In genomic region chr7:12895296-12895695, GRCh38 we compare ENCODE assay signal across 22 cellular contexts.
DNase-seq lines count a peak whose midpoint lies in the region; ATAC-seq, FAIRE-seq and TF ChIP-seq lines count a peak whose summit lies in the region.
"Had no signal": no experiment of that assay in that cellular context is flagged by ENCODE, and none has a peak within 500 bp of the region (broad histone marks: within the 10 kb centered on the region; RNA-seq: fewer than 3 reads in every experiment).

No MANE protein-coding gene starts in this region.

- POLR2A ChIA-PET in BJ (lab: Charles Lee) = interaction anchor here (0.6 kb wide), 1 partner anchor 49 kb away, joined by 14 read pairs; no protein-coding TSS in a partner anchor

- 68 to 77% methylated on average over 3 of the region's 3 CpGs for WGBS in gastroesophageal sphincter (ENCODE audit: low coverage in 1 of 2), 2 donors

- no peak for TF ChIP-seq EP300 in gastroesophageal sphincter (IDR thresholded peaks at IDR 0.05)

- CTCF ChIA-PET in BJ (lab: Yijun Ruan, JAX) = interaction anchor here (0.7 to 1.4 kb wide), 4 partner anchors 9 to 209 kb away, joined by 3 to 6 read pairs (median 3); no protein-coding TSS in a partner anchor

- no peaks in the 10 kb centered on the region for H3K36me3 ChIP-seq in BJ (ENCODE audit: control insufficient read depth, insufficient read depth, low read length)
- no peaks in the 10 kb centered on the region for H3K36me3 ChIP-seq in gastroesophageal sphincter
- H3K36me3 ChIP-seq: BLaER1, Peyer's patch, SJSA1 had no signal

- H3K27ac ChIP-seq in gastroesophageal sphincter = no peak overlapping the region
- H3K27ac ChIP-seq: BLaER1, Peyer's patch, SJSA1 had no signal

- DNase-seq in BJ (ENCODE audit: low read depth) (peak; percentile 43), H54 (ENCODE audit: insufficient read length, low spot score) (no peak), fibroblast of gingiva (ENCODE audit: low read depth) (peak; percentile 82), pons (ENCODE audit: low spot score) (peak; percentile 4), superior temporal gyrus (ENCODE audit: extremely low spot score) (no peak)
- DNase-seq: ACHN; CD4-positive, alpha-beta memory T cell; DMS153; GF-D8; H7; KG1; NCI-H1417 treated with DMSO at 0.1 percent for 48 hours; NCI-H1930; NCI-H446; NCI-H526 treated with DMSO at 0.1 percent for 48 hours; Peyer's patch had no signal

- H3K4me1 ChIP-seq in gastroesophageal sphincter = peaks cover 0 to 9% (median 2%) of the 10 kb centered on the region in 3 donors
- H3K4me1 ChIP-seq: BLaER1, Peyer's patch, SJSA1 had no signal

- H3K9me3 ChIP-seq in gastroesophageal sphincter = no peaks in the 10 kb centered on the region
- H3K9me3 ChIP-seq: BLaER1, Peyer's patch, SJSA1 had no signal

- ATAC-seq in GM21381 (IDR thresholded peaks at IDR 0.05; ENCODE audit: unreplicated experiment) (no peak), gastroesophageal sphincter (no peak)

- peak; percentile 36 for FAIRE-seq in H54 (lab: Jason Lieb, UNC)
- FAIRE-seq: GM12892, GM18507 had no signal

- H3K27me3 ChIP-seq in BJ (ENCODE audit: control insufficient read depth, insufficient read depth, low read length) (no peaks in the 10 kb centered on the region), gastroesophageal sphincter (no peaks in the 10 kb centered on the region)
- H3K27me3 ChIP-seq: BLaER1, Peyer's patch, SJSA1 had no signal

- TF ChIP-seq CTCF in BJ (IDR thresholded peaks at IDR 0.05; ENCODE audit: insufficient read depth, low read depth, low read length) (no peak), gastroesophageal sphincter (IDR thresholded peaks at IDR 0.05) (no peak)

- H3K4me3 ChIP-seq in BJ (ENCODE audit: low read depth, low read length) (no peak overlapping the region), gastroesophageal sphincter (no peak overlapping the region)
- H3K4me3 ChIP-seq: BLaER1, Peyer's patch, SJSA1 had no signal

- TF ChIP-seq POLR2A in H54 (IDR thresholded peaks at IDR 0.05; ENCODE audit: low read depth, low read length) = no peak
- TF ChIP-seq POLR2A in gastroesophageal sphincter (IDR thresholded peaks at IDR 0.05) = no peak

Comparison
In these comparisons a context has a peak if more than half of its experiments do, and no peak if none do; other contexts are left out.
1. DNase-seq: peak in BJ (single experiment), fibroblast of gingiva (single experiment) and pons (single experiment); none in H54 (single experiment) and superior temporal gyrus (single experiment).